14 cellular contexts compared by ENCODE assay signal in genomic region chr9:86275962-86276361, GRCh38. TPM values are rescaled to one million over a fixed set of nuclear protein-coding genes. Genes with fewer than 3 reads are reported as not detected.
A peak's percentile ranks its signal among the peaks of the same experiment; 100 is the strongest.
DNase-seq lines count a peak whose midpoint lies in the region; TF ChIP-seq lines count a peak whose summit lies in the region.
"Had no signal": no experiment of that assay in that cellular context is flagged by ENCODE, and none has a peak within 500 bp of the region (broad histone marks: within the 10 kb centered on the region; RNA-seq: fewer than 3 reads in every experiment).

No MANE protein-coding gene starts in this region.

- no peaks in the 10 kb centered on the region for H3K27me3 ChIP-seq in prostate gland (replicated peaks; ENCODE audit: insufficient read depth)
- H3K27me3 ChIP-seq: testis had no signal

- peak; percentile 37; the same call in 1 of the 2 replicates for TF ChIP-seq CTCF in LNCAP (IDR thresholded peaks at IDR 0.05)
- peak; percentile 16 for TF ChIP-seq CTCF in cardiac fibroblast (IDR thresholded peaks at IDR 0.05; ENCODE audit: low read depth, low read length)
- peak; percentile 26 for TF ChIP-seq CTCF in nephron progenitor cell (IDR thresholded peaks at IDR 0.05)
- TF ChIP-seq CTCF in prostate gland (IDR thresholded peaks at IDR 0.05) = no peak

- DNase-seq in NCI-H2196 (lab: John Stamatoyannopoulos, UW; ENCODE audit: unreplicated experiment) (peak; percentile 2), NCI-H2196 treated with DMSO at 0.1 percent for 48 hours (lab: John Stamatoyannopoulos, UW; ENCODE audit: unreplicated experiment) (no peak), cardiac fibroblast (ENCODE audit: low read depth in 2 of 2) (peak in 1 of 2 donors; percentile 21), nephron progenitor cell (no peak), prostate gland (ENCODE audit: low spot score) (no peak), GF-D8 (lab: John Stamatoyannopoulos, UW) (no peak), T-helper 9 cell (no peak)
- DNase-seq: activated CD4-positive, alpha-beta T cell treated with anti-CD3 and anti-CD28 coated beads for 36 hours; activated effector memory CD4-positive, alpha-beta T cell treated with anti-CD3 and anti-CD28 coated beads, Interleukin-2, amount 50 U/mL, for 16 hours; NCI-H345; testis had no signal

- 83% methylated on average over 3 of the region's 3 CpGs for WGBS in prostate gland

- H3K27me3 Mint-ChIP-seq in nephron progenitor cell (ENCODE audit: low read depth, poor library complexity) = no peaks in the 10 kb centered on the region
- H3K27me3 Mint-ChIP-seq: activated CD4-positive, alpha-beta T cell treated with anti-CD3 and anti-CD28 coated beads for 36 hours had no signal

- TF ChIP-seq POLR2A in prostate gland (IDR thresholded peaks at IDR 0.05) = no peak

- no peak overlapping the region for H3K27ac ChIP-seq in prostate gland
- H3K27ac ChIP-seq: testis had no signal

- H3K4me1 Mint-ChIP-seq in nephron progenitor cell = peaks cover 31% of the 10 kb centered on the region

- H3K4me3 Mint-ChIP-seq in nephron progenitor cell = no peak overlapping the region
- H3K4me3 Mint-ChIP-seq: activated CD4-positive, alpha-beta T cell treated with anti-CD3 and anti-CD28 coated beads for 36 hours had no signal

- H3K36me3 Mint-ChIP-seq in nephron progenitor cell (ENCODE audit: low read depth) = peaks cover 38% of the 10 kb centered on the region

- H3K27ac Mint-ChIP-seq in nephron progenitor cell = no peak overlapping the region
- H3K27ac Mint-ChIP-seq: activated CD4-positive, alpha-beta T cell treated with anti-CD3 and anti-CD28 coated beads for 36 hours had no signal

- no peak overlapping the region for H3K4me3 ChIP-seq in cardiac fibroblast (replicated peaks in 1 of 2; ENCODE audit: low read depth in 2 of 2, low read length in 2 of 2)
- no peak overlapping the region for H3K4me3 ChIP-seq in prostate gland
- H3K4me3 ChIP-seq: lung, testis had no signal

- H3K4me1 ChIP-seq in prostate gland (replicated peaks) = peaks cover 3% of the 10 kb centered on the region

- no peaks in the 10 kb centered on the region for H3K9me3 ChIP-seq in prostate gland
- H3K9me3 ChIP-seq: testis had no signal

- intact Hi-C loops in prostate gland (cut with DNase I) = no loop called here

- H3K9me3 Mint-ChIP-seq in nephron progenitor cell = peaks cover 13% of the 10 kb centered on the region

- H3K36me3 ChIP-seq in prostate gland = no peaks in the 10 kb centered on the region

RNA-seq across cellular contexts. Expression of gene ISCA1, which starts 6.4 kb away (rescaled TPM):
- 10 to 100 TPM; 39.4 to 51.9 TPM for total RNA-seq in prostate gland

RNA-seq across cellular contexts. Expression of gene C9orf153, which starts 16.5 kb away (rescaled TPM):
- total RNA-seq in prostate gland = 1 to 10 TPM in 1 of 2 donors, not detected in 1; 1.6 TPM
- total RNA-seq: frontal cortex had no signal

Comparison
In these comparisons a context has a peak if more than half of its experiments do, and no peak if none do; other contexts are left out.
1. CTCF ChIP-seq: peak in LNCAP (single experiment), cardiac fibroblast (single experiment) and nephron progenitor cell (single experiment); none in prostate gland (0 of 4).